In genomic region chr3:128845695-128846491, GRCh38 we compare ENCODE assay signal across 1 cellular context.
TF ChIP-seq lines count a peak whose summit lies in the region.

No MANE protein-coding gene starts in this region.

TF ChIP-seq in HepG2, 621 proteins besides CTCF, POLR2A, EP300 and RAD21 (continued from another document and continues in another):
- TF ChIP-seq, protein P1, sequence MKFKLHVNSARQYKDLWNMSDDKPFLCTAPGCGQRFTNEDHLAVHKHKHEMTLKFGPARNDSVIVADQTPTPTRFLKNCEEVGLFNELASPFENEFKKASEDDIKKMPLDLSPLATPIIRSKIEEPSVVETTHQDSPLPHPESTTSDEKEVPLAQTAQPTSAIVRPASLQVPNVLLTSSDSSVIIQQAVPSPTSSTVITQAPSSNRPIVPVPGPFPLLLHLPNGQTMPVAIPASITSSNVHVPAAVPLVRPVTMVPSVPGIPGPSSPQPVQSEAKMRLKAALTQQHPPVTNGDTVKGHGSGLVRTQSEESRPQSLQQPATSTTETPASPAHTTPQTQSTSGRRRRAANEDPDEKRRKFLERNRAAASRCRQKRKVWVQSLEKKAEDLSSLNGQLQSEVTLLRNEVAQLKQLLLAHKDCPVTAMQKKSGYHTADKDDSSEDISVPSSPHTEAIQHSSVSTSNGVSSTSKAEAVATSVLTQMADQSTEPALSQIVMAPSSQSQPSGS (CRISPR knock-in tag; IDR thresholded peaks at IDR 0.05) = 0 out of 2 replicates have a peak, but pooled peaks have one; percentile 34
- TF ChIP-seq ZNF337 (CRISPR knock-in tag; IDR thresholded peaks at IDR 0.05; ENCODE audit: borderline replicate concordance, low read depth) (no peak), HNF4A (CRISPR knock-in tag; IDR thresholded peaks at IDR 0.05) (peak; percentile 54), MTA3 (CRISPR knock-in tag; IDR thresholded peaks at IDR 0.05) (no peak), ZMYM4 (CRISPR knock-in tag; IDR thresholded peaks at IDR 0.05) (peak; percentile 64; the same call in 1 of the 2 replicates), PRMT3 (CRISPR knock-in tag; IDR thresholded peaks at IDR 0.05; ENCODE audit: borderline replicate concordance, low read depth) (no peak), ZNF609 (CRISPR knock-in tag; IDR thresholded peaks at IDR 0.05; ENCODE audit: borderline replicate concordance) (peak; percentile 41; the same call in 1 of the 2 replicates), STAT5B (CRISPR knock-in tag; IDR thresholded peaks at IDR 0.05) (no peak), ZFY (CRISPR knock-in tag; IDR thresholded peaks at IDR 0.05) (peak; percentile 52; the same call in 1 of the 2 replicates), TEAD3 (CRISPR knock-in tag; optimal IDR thresholded peaks at IDR 0.05; ENCODE audit: borderline replicate concordance) (peak; percentile 23), NR1H2 (CRISPR knock-in tag; IDR thresholded peaks at IDR 0.05; ENCODE audit: borderline replicate concordance, low read depth) (no peak), ZNF501 (CRISPR knock-in tag; IDR thresholded peaks at IDR 0.05) (peak; percentile 51; the same call in 1 of the 2 replicates), ZNF318 (CRISPR knock-in tag; IDR thresholded peaks at IDR 0.05) (no peak), SALL2 (CRISPR knock-in tag; IDR thresholded peaks at IDR 0.05) (0 out of 2 replicates have a peak, but pooled peaks have one; percentile 22), ZNF446 (CRISPR knock-in tag; IDR thresholded peaks at IDR 0.05) (peak; percentile 20; the same call in 1 of the 2 replicates), TRIM22 (IDR thresholded peaks at IDR 0.05) (no peak), HIVEP1 (CRISPR knock-in tag; IDR thresholded peaks at IDR 0.05) (no peak), GABPB1 (CRISPR knock-in tag; IDR thresholded peaks at IDR 0.05) (peak; percentile 58; the same call in 1 of the 2 replicates), SOX6 (IDR thresholded peaks at IDR 0.05) (no peak), SOX6 (CRISPR knock-in tag; IDR thresholded peaks at IDR 0.05) (peak; percentile 33; the same call in 1 of the 2 replicates), ZNF777 (CRISPR knock-in tag; IDR thresholded peaks at IDR 0.05) (no peak), ZNF557 (CRISPR knock-in tag; IDR thresholded peaks at IDR 0.05) (0 out of 2 replicates have a peak, but pooled peaks have one; percentile 52), TCF12 (IDR thresholded peaks at IDR 0.05) (no peak), TCF12 (CRISPR knock-in tag; IDR thresholded peaks at IDR 0.05) (peak; percentile 73; the same call in 1 of the 2 replicates), KAT8 (CRISPR knock-in tag; IDR thresholded peaks at IDR 0.05) (peak; percentile 33; the same call in 1 of the 2 replicates), ZNF280B (CRISPR knock-in tag; IDR thresholded peaks at IDR 0.05; ENCODE audit: borderline replicate concordance) (peak; percentile 63)
- TF ChIP-seq, protein P2, sequence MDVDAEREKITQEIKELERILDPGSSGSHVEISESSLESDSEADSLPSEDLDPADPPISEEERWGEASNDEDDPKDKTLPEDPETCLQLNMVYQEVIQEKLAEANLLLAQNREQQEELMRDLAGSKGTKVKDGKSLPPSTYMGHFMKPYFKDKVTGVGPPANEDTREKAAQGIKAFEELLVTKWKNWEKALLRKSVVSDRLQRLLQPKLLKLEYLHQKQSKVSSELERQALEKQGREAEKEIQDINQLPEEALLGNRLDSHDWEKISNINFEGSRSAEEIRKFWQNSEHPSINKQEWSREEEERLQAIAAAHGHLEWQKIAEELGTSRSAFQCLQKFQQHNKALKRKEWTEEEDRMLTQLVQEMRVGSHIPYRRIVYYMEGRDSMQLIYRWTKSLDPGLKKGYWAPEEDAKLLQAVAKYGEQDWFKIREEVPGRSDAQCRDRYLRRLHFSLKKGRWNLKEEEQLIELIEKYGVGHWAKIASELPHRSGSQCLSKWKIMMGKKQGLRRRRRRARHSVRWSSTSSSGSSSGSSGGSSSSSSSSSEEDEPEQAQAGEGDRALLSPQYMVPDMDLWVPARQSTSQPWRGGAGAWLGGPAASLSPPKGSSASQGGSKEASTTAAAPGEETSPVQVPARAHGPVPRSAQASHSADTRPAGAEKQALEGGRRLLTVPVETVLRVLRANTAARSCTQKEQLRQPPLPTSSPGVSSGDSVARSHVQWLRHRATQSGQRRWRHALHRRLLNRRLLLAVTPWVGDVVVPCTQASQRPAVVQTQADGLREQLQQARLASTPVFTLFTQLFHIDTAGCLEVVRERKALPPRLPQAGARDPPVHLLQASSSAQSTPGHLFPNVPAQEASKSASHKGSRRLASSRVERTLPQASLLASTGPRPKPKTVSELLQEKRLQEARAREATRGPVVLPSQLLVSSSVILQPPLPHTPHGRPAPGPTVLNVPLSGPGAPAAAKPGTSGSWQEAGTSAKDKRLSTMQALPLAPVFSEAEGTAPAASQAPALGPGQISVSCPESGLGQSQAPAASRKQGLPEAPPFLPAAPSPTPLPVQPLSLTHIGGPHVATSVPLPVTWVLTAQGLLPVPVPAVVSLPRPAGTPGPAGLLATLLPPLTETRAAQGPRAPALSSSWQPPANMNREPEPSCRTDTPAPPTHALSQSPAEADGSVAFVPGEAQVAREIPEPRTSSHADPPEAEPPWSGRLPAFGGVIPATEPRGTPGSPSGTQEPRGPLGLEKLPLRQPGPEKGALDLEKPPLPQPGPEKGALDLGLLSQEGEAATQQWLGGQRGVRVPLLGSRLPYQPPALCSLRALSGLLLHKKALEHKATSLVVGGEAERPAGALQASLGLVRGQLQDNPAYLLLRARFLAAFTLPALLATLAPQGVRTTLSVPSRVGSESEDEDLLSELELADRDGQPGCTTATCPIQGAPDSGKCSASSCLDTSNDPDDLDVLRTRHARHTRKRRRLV (CRISPR knock-in tag; IDR thresholded peaks at IDR 0.05) = 0 out of 2 replicates have a peak, but pooled peaks have one; percentile 51
- TF ChIP-seq, protein P3, sequence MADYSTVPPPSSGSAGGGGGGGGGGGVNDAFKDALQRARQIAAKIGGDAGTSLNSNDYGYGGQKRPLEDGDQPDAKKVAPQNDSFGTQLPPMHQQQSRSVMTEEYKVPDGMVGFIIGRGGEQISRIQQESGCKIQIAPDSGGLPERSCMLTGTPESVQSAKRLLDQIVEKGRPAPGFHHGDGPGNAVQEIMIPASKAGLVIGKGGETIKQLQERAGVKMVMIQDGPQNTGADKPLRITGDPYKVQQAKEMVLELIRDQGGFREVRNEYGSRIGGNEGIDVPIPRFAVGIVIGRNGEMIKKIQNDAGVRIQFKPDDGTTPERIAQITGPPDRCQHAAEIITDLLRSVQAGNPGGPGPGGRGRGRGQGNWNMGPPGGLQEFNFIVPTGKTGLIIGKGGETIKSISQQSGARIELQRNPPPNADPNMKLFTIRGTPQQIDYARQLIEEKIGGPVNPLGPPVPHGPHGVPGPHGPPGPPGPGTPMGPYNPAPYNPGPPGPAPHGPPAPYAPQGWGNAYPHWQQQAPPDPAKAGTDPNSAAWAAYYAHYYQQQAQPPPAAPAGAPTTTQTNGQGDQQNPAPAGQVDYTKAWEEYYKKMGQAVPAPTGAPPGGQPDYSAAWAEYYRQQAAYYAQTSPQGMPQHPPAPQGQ (CRISPR knock-in tag; IDR thresholded peaks at IDR 0.05; ENCODE audit: borderline replicate concordance) = no peak
